22 cellular contexts compared by ENCODE assay signal in the genomic region with DNA sequence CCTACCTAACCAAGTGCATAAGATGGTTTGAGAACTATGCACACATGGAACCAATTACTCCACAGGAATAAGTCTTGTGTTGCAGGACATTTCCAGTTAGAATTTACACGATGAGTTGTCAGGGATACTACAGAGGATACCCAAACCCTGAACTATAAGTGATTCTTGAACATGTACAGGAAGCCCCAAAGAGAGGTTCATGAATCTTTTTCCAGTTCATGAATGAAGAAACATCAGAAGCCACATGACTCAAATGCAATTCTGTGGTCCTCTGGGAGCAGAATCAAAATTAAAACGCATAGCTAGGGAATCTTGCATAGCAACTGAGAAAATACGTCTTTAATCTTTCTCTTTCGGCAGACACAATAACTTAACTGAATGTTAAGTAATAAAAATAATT.
"Had no signal": no experiment of that assay in that cellular context is flagged by ENCODE, and none has a peak within 500 bp of the region (broad histone marks: within the 10 kb centered on the region; RNA-seq: fewer than 3 reads in every experiment).

No MANE protein-coding gene starts in this region.

- H3K9me3 ChIP-seq: SK-N-SH had no signal

- ATAC-seq: Panc1, PC-3 had no signal

- H3K4me2 ChIP-seq: SK-N-SH had no signal

- H3K27ac ChIP-seq: RWPE1 had no signal

- DNase-seq: KBM-7, MV-4-11, NCI-H1092, NCI-H1105 treated with DMSO at 0.1 percent for 48 hours, NCI-H1417 treated with DMSO at 0.1 percent for 48 hours, NCI-H146, NCI-H1694 treated with DMSO at 0.1 percent for 48 hours, NCI-H1930, NCI-H2081 treated with DMSO at 0.1 percent for 48 hours, NCI-H2171, NCI-H226, NCI-H446, NCI-H510A, NCI-H524 treated with DMSO at 0.1 percent for 48 hours, NCI-H69, NCI-H774, PC-3, SHP77, SK-N-SH, SW 1271 had no signal

- H3K9ac ChIP-seq: SK-N-SH had no signal
